ENCODE assay signal across 15 cellular contexts in genomic region chr11:88813233-88813915, GRCh38.
DNase-seq lines count a peak whose midpoint lies in the region; ATAC-seq and TF ChIP-seq lines count a peak whose summit lies in the region.
"Had no signal": no experiment of that assay in that cellular context is flagged by ENCODE, and none has a peak within 500 bp of the region (broad histone marks: within the 10 kb centered on the region; RNA-seq: fewer than 3 reads in every experiment).

No MANE protein-coding gene starts in this region.

- H3F3A ChIP-seq in OCI-LY1 (ENCODE audit: insufficient read depth, low read length) = no peaks in the 10 kb centered on the region

- H3K79me2 ChIP-seq in OCI-LY1 (ENCODE audit: insufficient read depth, low read length) = no peaks in the 10 kb centered on the region

- TF ChIP-seq CTCF in OCI-LY1 (IDR thresholded peaks at IDR 0.05; ENCODE audit: low read length) (no peak), prostate gland (IDR thresholded peaks at IDR 0.05) (no peak), Peyer's patch (IDR thresholded peaks at IDR 0.05) (no peak)

- ATAC-seq in GM18870 (IDR thresholded peaks at IDR 0.05; ENCODE audit: unreplicated experiment) (peak; percentile 88), GM21381 (IDR thresholded peaks at IDR 0.05; ENCODE audit: unreplicated experiment) (peak; percentile 93), HG02981 (IDR thresholded peaks at IDR 0.05; ENCODE audit: unreplicated experiment) (peak; percentile 96)
- ATAC-seq: SK-N-SH treated with all-trans-retinoic acid at 6 μM for 48 hours had no signal

- H3K4me3 ChIP-seq in OCI-LY1 (ENCODE audit: low read depth, low read length, poor library complexity, severe bottlenecking) (no peak overlapping the region), prostate gland (no peak overlapping the region), Peyer's patch (no peak overlapping the region)
- H3K4me3 ChIP-seq: cardiac muscle cell, testis had no signal

- peak overlapping the region; percentile 7; the same call in 1 of the 2 replicates for H2AFZ ChIP-seq in OCI-LY1 (ENCODE audit: low read length)

- WGBS in prostate gland = 27% methylated on average over 1 of the region's 1 CpG

- DNase-seq in prostate gland (ENCODE audit: low spot score) (no peak), Peyer's patch (no peak)
- no peak for DNase-seq in activated effector memory CD4-positive, alpha-beta T cell treated with anti-CD3 and anti-CD28 coated beads, Interleukin-2, amount 50 U/mL, for 16 hours
- DNase-seq: Calu3; kidney glomerular epithelial cell; NCI-H526 treated with DMSO at 0.1 percent for 48 hours; nucleus accumbens; stimulated activated CD4-positive, alpha-beta T cell treated with anti-CD3 and anti-CD28 coated beads, Interleukin-4, amount 100 ng/mL, for 1 hour; testis had no signal

- H3K4me2 ChIP-seq in OCI-LY1 (ENCODE audit: low read length) = no peak overlapping the region

- H3K36me3 ChIP-seq in OCI-LY1 (ENCODE audit: insufficient read depth, low read length) = no peaks in the 10 kb centered on the region
- H3K36me3 ChIP-seq in prostate gland = no peaks in the 10 kb centered on the region
- H3K36me3 ChIP-seq in Peyer's patch = no peaks in the 10 kb centered on the region
- H3K36me3 ChIP-seq: cardiac muscle cell had no signal

- no peak overlapping the region for H3K9ac ChIP-seq in OCI-LY1 (ENCODE audit: low read length)

- H3K4me1 ChIP-seq in OCI-LY1 (ENCODE audit: insufficient read depth, low read length, severe bottlenecking) (no peaks in the 10 kb centered on the region), prostate gland (replicated peaks) (no peaks in the 10 kb centered on the region), Peyer's patch (no peaks in the 10 kb centered on the region)
- H3K4me1 ChIP-seq: testis had no signal

- no peaks in the 10 kb centered on the region for H4K20me1 ChIP-seq in OCI-LY1 (ENCODE audit: insufficient read depth, low read length)

- TF ChIP-seq POLR2A in prostate gland (IDR thresholded peaks at IDR 0.05) (no peak), Peyer's patch (IDR thresholded peaks at IDR 0.05) (no peak)

- H3K27ac ChIP-seq in OCI-LY1 (ENCODE audit: low read depth, low read length, poor library complexity, severe bottlenecking) = no peak overlapping the region
- H3K27ac ChIP-seq in prostate gland = no peak overlapping the region
- no peak overlapping the region for H3K27ac ChIP-seq in Peyer's patch
- H3K27ac ChIP-seq: cardiac muscle cell, testis had no signal

- H3K9me3 ChIP-seq in OCI-LY1 (ENCODE audit: low read length) (no peaks in the 10 kb centered on the region), prostate gland (no peaks in the 10 kb centered on the region), Peyer's patch (no peaks in the 10 kb centered on the region)
- H3K9me3 ChIP-seq: testis had no signal

- no peaks in the 10 kb centered on the region for H3K9me2 ChIP-seq in OCI-LY1 (ENCODE audit: low read depth, low read length)

- no peaks in the 10 kb centered on the region for H3K27me3 ChIP-seq in OCI-LY1 (ENCODE audit: insufficient read depth, low read length)
- H3K27me3 ChIP-seq in prostate gland (replicated peaks; ENCODE audit: insufficient read depth) = no peaks in the 10 kb centered on the region
- no peaks in the 10 kb centered on the region for H3K27me3 ChIP-seq in Peyer's patch
- H3K27me3 ChIP-seq: cardiac muscle cell, testis had no signal

- intact Hi-C loops in prostate gland (cut with DNase I) = no loop called here
